10 cellular contexts compared by ENCODE assay signal in the genomic region with DNA sequence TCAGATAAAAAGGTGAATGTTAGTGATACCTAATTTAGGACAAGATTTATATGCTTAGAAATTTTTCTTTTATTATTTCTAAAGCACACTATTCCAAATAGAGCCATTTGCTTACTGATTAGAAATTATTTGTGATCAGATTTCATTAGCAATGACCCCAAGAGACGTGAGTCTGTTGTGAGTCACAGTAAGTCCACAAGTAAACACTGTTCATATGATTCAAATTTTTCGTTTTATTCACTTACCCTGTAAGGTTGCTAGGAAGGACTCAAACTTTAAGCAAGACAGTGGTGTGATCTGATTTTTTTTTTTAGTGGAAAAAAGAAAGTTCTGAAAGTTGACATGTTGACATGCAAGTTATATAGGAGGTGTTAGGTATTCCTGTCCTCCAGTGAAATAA. TPM values are rescaled to one million over a fixed set of nuclear protein-coding genes. Genes with fewer than 3 reads are reported as not detected.
DNase-seq lines count a peak whose midpoint lies in the region; ATAC-seq, FAIRE-seq and TF ChIP-seq lines count a peak whose summit lies in the region.
"Had no signal": no experiment of that assay in that cellular context is flagged by ENCODE, and none has a peak within 500 bp of the region (broad histone marks: within the 10 kb centered on the region; RNA-seq: fewer than 3 reads in every experiment).

No MANE protein-coding gene starts in this region.

- no peak overlapping the region for H3K9ac ChIP-seq in mammary epithelial cell (ENCODE audit: insufficient read depth, low read length)
- H3K9ac ChIP-seq in HepG2 (ENCODE audit: insufficient read depth, low read depth, low read length) = no peak overlapping the region

- H3K36me3 ChIP-seq in mammary epithelial cell (ENCODE audit: insufficient read depth, low read length) (no peaks in the 10 kb centered on the region), HepG2 (replicated peaks in 1 of 2; ENCODE audit: control insufficient read depth in 1 of 2, insufficient read depth in 2 of 2, low read length in 2 of 2) (no peaks in the 10 kb centered on the region), thyroid gland (no peaks in the 10 kb centered on the region)

- intact Hi-C loops in mammary epithelial cell (cut with micrococcal nuclease) (no loop called here), HepG2 (cut with micrococcal nuclease; ENCODE audit: unreplicated experiment) (no loop called here), thyroid gland (cut with DNase I) (no loop called here)

- ATAC-seq in HepG2 (no peak), HG02571 (IDR thresholded peaks at IDR 0.05; ENCODE audit: unreplicated experiment) (no peak), HG03571 (IDR thresholded peaks at IDR 0.05; ENCODE audit: unreplicated experiment) (no peak), HG03175 (IDR thresholded peaks at IDR 0.05; ENCODE audit: unreplicated experiment) (no peak), GM21360 (IDR thresholded peaks at IDR 0.05; ENCODE audit: unreplicated experiment) (no peak)

- H2AFZ ChIP-seq in mammary epithelial cell (ENCODE audit: low read depth, low read length) = no peak overlapping the region
- H2AFZ ChIP-seq in HepG2 (ENCODE audit: low read length) = no peak overlapping the region

- H3K27me3 ChIP-seq in mammary epithelial cell (ENCODE audit: insufficient read depth, low read length) = no peaks in the 10 kb centered on the region
- H3K27me3 ChIP-seq in HepG2 (ENCODE audit: control insufficient read depth in 1 of 2, insufficient read depth in 2 of 2, low read length in 2 of 2) = no peaks in the 10 kb centered on the region
- H3K27me3 ChIP-seq in thyroid gland = no peaks in the 10 kb centered on the region

- H3K4me1 ChIP-seq in mammary epithelial cell (ENCODE audit: insufficient read depth, low read length) (peaks cover 3% of the 10 kb centered on the region), HepG2 (ENCODE audit: insufficient read depth, low read length) (peaks cover 22% of the 10 kb centered on the region), thyroid gland (peaks cover 13% of the 10 kb centered on the region in 2 donors)

- TF ChIP-seq EP300 in HepG2 (IDR thresholded peaks at IDR 0.05; ENCODE audit: low read depth in 2 of 2, low read length in 2 of 2) (no peak), HepG2 (CRISPR knock-in tag; IDR thresholded peaks at IDR 0.05; ENCODE audit: borderline replicate concordance) (no peak)

- no peaks in the 10 kb centered on the region for H4K20me1 ChIP-seq in mammary epithelial cell (ENCODE audit: insufficient read depth, low read length)
- no peaks in the 10 kb centered on the region for H4K20me1 ChIP-seq in HepG2 (ENCODE audit: insufficient read depth, low read length)

- POLR2A ChIA-PET in HepG2 (lab: Yijun Ruan, JAX) = no interaction called here

- 33% methylated on average over 2 of the region's 2 CpGs for WGBS in mammary epithelial cell (ENCODE audit: low coverage, missing lambda C conversion rate)
- 9% methylated on average over 2 of the region's 2 CpGs for WGBS in HepG2 (ENCODE audit: low lambda C conversion rate)
- 58 to 78% methylated on average over 2 of the region's 2 CpGs for WGBS in thyroid gland, 2 donors

- no peak for TF ChIP-seq RAD21 in HepG2 (CRISPR knock-in tag; IDR thresholded peaks at IDR 0.05)

- H3K4me2 ChIP-seq in mammary epithelial cell (ENCODE audit: insufficient read depth, low read depth, low read length) = peak overlapping the region; percentile 91
- H3K4me2 ChIP-seq in HepG2 (ENCODE audit: low read depth, low read length) = peak overlapping the region; percentile 72

- DNase-seq in LHCN-M2 (ENCODE audit: low read depth) (peak; percentile 71), mammary epithelial cell (peak; percentile 42), HepG2 (ENCODE audit: low spot score) (no peak), thyroid gland (no peak)
- DNase-seq: immature natural killer cell, NCI-H2227 treated with DMSO at 0.1 percent for 48 hours had no signal

- H3K4me3 ChIP-seq in mammary epithelial cell (replicated peaks in 1 of 3; ENCODE audit: insufficient read depth in 1 of 3, low read depth in 2 of 3, low read length in 3 of 3) (peak overlapping the region in 2 of 3 experiments; percentile 58 to 64), HepG2 (replicated peaks in 1 of 3; ENCODE audit: insufficient read depth in 1 of 3, low read depth in 2 of 3, low read length in 3 of 3) (peak overlapping the region in 1 of 3 experiments; percentile 61; a peak in 1 of 6 replicates), thyroid gland (replicated peaks in 1 of 3) (peak overlapping the region in 1 of 3 donors; percentile 27)

- H3K79me2 ChIP-seq in mammary epithelial cell (ENCODE audit: insufficient read depth, low read length) = no peaks in the 10 kb centered on the region
- no peaks in the 10 kb centered on the region for H3K79me2 ChIP-seq in HepG2 (ENCODE audit: insufficient read depth, low read length)

- H3K9me3 ChIP-seq in mammary epithelial cell (replicated peaks; ENCODE audit: insufficient read depth, low read length) (no peaks in the 10 kb centered on the region), HepG2 (ENCODE audit: low read length) (no peaks in the 10 kb centered on the region), thyroid gland (no peaks in the 10 kb centered on the region)

- BruUV-seq in mammary epithelial cell (replicated peaks; lab: Mats Ljungman, UMichigan) = no TSS peak
- no TSS peak for BruUV-seq in HepG2 (replicated peaks; lab: Mats Ljungman, UMichigan)

- no peak for TF ChIP-seq POLR2A in HepG2 (IDR thresholded peaks at IDR 0.05; ENCODE audit: insufficient read depth in 1 of 2, low read depth in 2 of 2, low read length in 2 of 2)
- no peak for TF ChIP-seq POLR2A in thyroid gland (IDR thresholded peaks at IDR 0.05)

- no peak for FAIRE-seq in HepG2 (lab: Jason Lieb, UNC)

- in situ Hi-C loops in mammary epithelial cell (cut with MboI; ENCODE audit: low sequenced_read_pairs in 2 of 2) = no loop called here
- in situ Hi-C loops in HepG2 (cut with HindIII; ENCODE audit: extremely low pct_ligation_motif_present, low pct_unique_long_range_greater_than_20kb) = no loop called here

- CTCF ChIA-PET in mammary epithelial cell (lab: Charles Lee; ENCODE audit: low non-redundant PET) = no interaction called here
- CTCF ChIA-PET in HepG2 (lab: Yijun Ruan, JAX; ENCODE audit: low intra/inter-chr PET ratio, low total read pairs) = no interaction called here

- dilution Hi-C loops in mammary epithelial cell (cut with HindIII; ENCODE audit: low sequenced_read_pairs) = no loop called here

- peak overlapping the region; percentile 79 for H3K27ac ChIP-seq in mammary epithelial cell (ENCODE audit: insufficient read depth, low read depth, low read length)
- no peak overlapping the region for H3K27ac ChIP-seq in HepG2 (ENCODE audit: extremely low read length, insufficient read depth, low read length)
- peak overlapping the region in 2 of 3 donors; percentile 84 to 86 for H3K27ac ChIP-seq in thyroid gland

- TF ChIP-seq CTCF in mammary epithelial cell (conservative IDR thresholded peaks at IDR 0.05 in 1 of 2, IDR thresholded peaks at IDR 0.05 in 1 of 2; ENCODE audit: extremely low read depth in 1 of 2, insufficient read depth in 1 of 2, low read depth in 1 of 2, low read length in 2 of 2) = no peak
- TF ChIP-seq CTCF in HepG2 (CRISPR knock-in tag; IDR thresholded peaks at IDR 0.05) = no peak
- no peak for TF ChIP-seq CTCF in thyroid gland (IDR thresholded peaks at IDR 0.05)

RNA-seq across cellular contexts. Expression of a gene that starts 1.2 kb away (rescaled TPM):
- total RNA-seq in LHCN-M2 (2014; rRNA removed) = 3.2 and 4.1 TPM in 2 replicates
- 1.2 TPM for polyA plus RNA-seq in LHCN-M2 (2012)
- 1 to 10 TPM in 1 of 2 donors, under 1 TPM in 1; 0.67 to 2.1 TPM for total RNA-seq in mammary epithelial cell
- polyA plus RNA-seq in mammary epithelial cell = 3.8 TPM
- polyA minus RNA-seq in mammary epithelial cell = 16.0 TPM
- 1.4 TPM in 2 replicates for total RNA-seq in HepG2 (2016; rRNA removed; fragmentation: Illumina TruSeq; extraction: Trizol)
- total RNA-seq in HepG2 (2016; cell fraction: cytosol; rRNA removed; fragmentation: Illumina TruSeq; extraction: Trizol; ENCODE audit: low read depth) = 0.71 and 1.1 TPM in 2 replicates
- total RNA-seq in HepG2 (2016; cell fraction: insoluble cytoplasmic fraction; rRNA removed; fragmentation: Illumina TruSeq; extraction: Trizol) = 1.2 and 1.6 TPM in 2 replicates
- 1.1 and 1.6 TPM in 2 replicates for total RNA-seq in HepG2 (2016; cell fraction: membrane; rRNA removed; fragmentation: Illumina TruSeq; extraction: Trizol)
- total RNA-seq in HepG2 (2016; cell fraction: nucleus; rRNA removed; fragmentation: Illumina TruSeq; extraction: Trizol) = 0.56 and 1.2 TPM in 2 replicates
- polyA plus RNA-seq in HepG2 (2011; rRNA removed) = 0.33 and 0.39 TPM in 2 replicates
- polyA plus RNA-seq in HepG2 (2011; cell fraction: cytosol; rRNA removed) = 0.16 and 0.31 TPM in 2 replicates
- polyA plus RNA-seq in HepG2 (2011; cell fraction: nucleus; rRNA removed) = 0.08 and 0.24 TPM in 2 replicates
- 0.43 and 0.58 TPM in 2 replicates for polyA plus RNA-seq in HepG2 (2012)
- 0.05 TPM in 1 of 2 replicates, not detected in the other for polyA plus RNA-seq in HepG2 (2016; cell fraction: cytosol; fragmentation: Illumina TruSeq; extraction: Trizol; ENCODE audit: low read depth)
- polyA plus RNA-seq in HepG2 (2016; cell fraction: insoluble cytoplasmic fraction; fragmentation: Illumina TruSeq; extraction: Trizol; ENCODE audit: low read depth) = 0.73 and 1.0 TPM in 2 replicates
- 0.08 and 0.15 TPM in 2 replicates for polyA plus RNA-seq in HepG2 (2016; cell fraction: membrane; fragmentation: Illumina TruSeq; extraction: Trizol; ENCODE audit: low read depth)
- 0.66 and 0.81 TPM in 2 replicates for polyA plus RNA-seq in HepG2 (2016; cell fraction: nucleus; fragmentation: Illumina TruSeq; extraction: Trizol; ENCODE audit: insufficient read depth, low read depth)
- polyA minus RNA-seq in HepG2 (2011; rRNA and poly(A)+ RNA removed; ENCODE audit: low replicate concordance) = 0.26 and 9.3 TPM in 2 replicates
- 0.20 TPM in 1 of 2 replicates, not detected in the other for polyA minus RNA-seq in HepG2 (2011; cell fraction: cytosol; rRNA and poly(A)+ RNA removed)
- 0.26 and 0.62 TPM in 2 replicates for polyA minus RNA-seq in HepG2 (2011; cell fraction: nucleus; rRNA and poly(A)+ RNA removed)
- 10 to 100 TPM; 15.9 to 32.1 (median 21.0) TPM for total RNA-seq in thyroid gland

RNA-seq across cellular contexts. Expression of a gene that starts 7.3 kb away (rescaled TPM):
- total RNA-seq in LHCN-M2 (2014; rRNA removed) (46.6 and 50.4 TPM in 2 replicates), mammary epithelial cell (1,000 to 10,000 TPM in 1 of 2 donors, 100 to 1,000 TPM in 1; 257 to 1,240 TPM), HepG2 (2016; rRNA removed; fragmentation: Illumina TruSeq; extraction: Trizol) (1,981 and 2,192 TPM in 2 replicates), thyroid gland (100 to 1,000 TPM in 2 of 4 donors, 10 to 100 TPM in 2; 54.4 to 499 (median 123) TPM)
- polyA plus RNA-seq in LHCN-M2 (2012) = 3,303 TPM
- polyA plus RNA-seq in mammary epithelial cell (508 TPM), HepG2 (2011; rRNA removed) (3,367 and 3,734 TPM in 2 replicates)
- 1,443 TPM for polyA minus RNA-seq in mammary epithelial cell
- 3,324 and 3,542 TPM in 2 replicates for total RNA-seq in HepG2 (2016; cell fraction: cytosol; rRNA removed; fragmentation: Illumina TruSeq; extraction: Trizol; ENCODE audit: low read depth)
- 1,946 and 2,347 TPM in 2 replicates for total RNA-seq in HepG2 (2016; cell fraction: insoluble cytoplasmic fraction; rRNA removed; fragmentation: Illumina TruSeq; extraction: Trizol)
- 4,900 and 5,247 TPM in 2 replicates for total RNA-seq in HepG2 (2016; cell fraction: membrane; rRNA removed; fragmentation: Illumina TruSeq; extraction: Trizol)
- total RNA-seq in HepG2 (2016; cell fraction: nucleus; rRNA removed; fragmentation: Illumina TruSeq; extraction: Trizol) = 696 and 786 TPM in 2 replicates
- 216 and 299 TPM in 2 replicates for polyA plus RNA-seq in HepG2 (2011; cell fraction: cytosol; rRNA removed)
- polyA plus RNA-seq in HepG2 (2011; cell fraction: nucleus; rRNA removed) = 168 and 341 TPM in 2 replicates
- 2,075 and 2,920 TPM in 2 replicates for polyA plus RNA-seq in HepG2 (2012)
- polyA plus RNA-seq in HepG2 (2016; cell fraction: cytosol; fragmentation: Illumina TruSeq; extraction: Trizol; ENCODE audit: low read depth) = 4,668 and 5,281 TPM in 2 replicates
- polyA plus RNA-seq in HepG2 (2016; cell fraction: insoluble cytoplasmic fraction; fragmentation: Illumina TruSeq; extraction: Trizol; ENCODE audit: low read depth) = 2,672 and 2,701 TPM in 2 replicates
- polyA plus RNA-seq in HepG2 (2016; cell fraction: membrane; fragmentation: Illumina TruSeq; extraction: Trizol; ENCODE audit: low read depth) = 6,074 and 6,302 TPM in 2 replicates
- polyA plus RNA-seq in HepG2 (2016; cell fraction: nucleus; fragmentation: Illumina TruSeq; extraction: Trizol; ENCODE audit: insufficient read depth, low read depth) = 1,552 and 1,570 TPM in 2 replicates
- polyA minus RNA-seq in HepG2 (2011; rRNA and poly(A)+ RNA removed; ENCODE audit: low replicate concordance) = 352 and 1,422 TPM in 2 replicates
- 513 and 618 TPM in 2 replicates for polyA minus RNA-seq in HepG2 (2011; cell fraction: cytosol; rRNA and poly(A)+ RNA removed)
- 284 and 353 TPM in 2 replicates for polyA minus RNA-seq in HepG2 (2011; cell fraction: nucleus; rRNA and poly(A)+ RNA removed)

RNA-seq across cellular contexts. Expression of a gene that starts 44.2 kb away (rescaled TPM):
- total RNA-seq in LHCN-M2 (2014; rRNA removed) (75.5 and 78.8 TPM in 2 replicates), mammary epithelial cell (10 to 100 TPM; 55.7 to 73.4 TPM), HepG2 (2016; rRNA removed; fragmentation: Illumina TruSeq; extraction: Trizol) (58.0 and 78.7 TPM in 2 replicates), thyroid gland (100 to 1,000 TPM in 3 of 4 donors, 10 to 100 TPM in 1; 83.1 to 134 (median 116) TPM)
- polyA plus RNA-seq in LHCN-M2 (2012) = 27.5 TPM
- polyA plus RNA-seq in mammary epithelial cell (30.4 TPM), HepG2 (2011; rRNA removed) (29.0 and 36.6 TPM in 2 replicates)
- 27.6 TPM for polyA minus RNA-seq in mammary epithelial cell
- 31.0 and 34.0 TPM in 2 replicates for total RNA-seq in HepG2 (2016; cell fraction: cytosol; rRNA removed; fragmentation: Illumina TruSeq; extraction: Trizol; ENCODE audit: low read depth)
- total RNA-seq in HepG2 (2016; cell fraction: insoluble cytoplasmic fraction; rRNA removed; fragmentation: Illumina TruSeq; extraction: Trizol) = 56.3 and 76.7 TPM in 2 replicates
- total RNA-seq in HepG2 (2016; cell fraction: membrane; rRNA removed; fragmentation: Illumina TruSeq; extraction: Trizol) = 28.2 and 36.2 TPM in 2 replicates
- 48.6 and 60.5 TPM in 2 replicates for total RNA-seq in HepG2 (2016; cell fraction: nucleus; rRNA removed; fragmentation: Illumina TruSeq; extraction: Trizol)
- polyA plus RNA-seq in HepG2 (2011; cell fraction: cytosol; rRNA removed) = 10.5 and 18.5 TPM in 2 replicates
- 38.2 and 50.6 TPM in 2 replicates for polyA plus RNA-seq in HepG2 (2011; cell fraction: nucleus; rRNA removed)
- 39.5 and 51.9 TPM in 2 replicates for polyA plus RNA-seq in HepG2 (2012)
- 1.4 and 1.5 TPM in 2 replicates for polyA plus RNA-seq in HepG2 (2016; cell fraction: cytosol; fragmentation: Illumina TruSeq; extraction: Trizol; ENCODE audit: low read depth)
- 32.4 and 34.1 TPM in 2 replicates for polyA plus RNA-seq in HepG2 (2016; cell fraction: insoluble cytoplasmic fraction; fragmentation: Illumina TruSeq; extraction: Trizol; ENCODE audit: low read depth)
- 3.2 and 4.1 TPM in 2 replicates for polyA plus RNA-seq in HepG2 (2016; cell fraction: membrane; fragmentation: Illumina TruSeq; extraction: Trizol; ENCODE audit: low read depth)
- 61.0 and 74.0 TPM in 2 replicates for polyA plus RNA-seq in HepG2 (2016; cell fraction: nucleus; fragmentation: Illumina TruSeq; extraction: Trizol; ENCODE audit: insufficient read depth, low read depth)
- 12.8 and 19.6 TPM in 2 replicates for polyA minus RNA-seq in HepG2 (2011; rRNA and poly(A)+ RNA removed; ENCODE audit: low replicate concordance)
- 42.8 and 49.6 TPM in 2 replicates for polyA minus RNA-seq in HepG2 (2011; cell fraction: cytosol; rRNA and poly(A)+ RNA removed)
- polyA minus RNA-seq in HepG2 (2011; cell fraction: nucleus; rRNA and poly(A)+ RNA removed) = 88.8 and 97.3 TPM in 2 replicates

Comparison
In these comparisons a context has a peak if more than half of its experiments do, and no peak if none do; other contexts are left out.
1. DNase-seq: peak in LHCN-M2 (single experiment) and mammary epithelial cell (single experiment); none in HepG2 (single experiment) and thyroid gland (0 of 2).